8 cellular contexts compared by ENCODE assay signal in genomic region chr19:49056101-49056901, GRCh38. TPM values are rescaled to one million over a fixed set of nuclear protein-coding genes. Genes with fewer than 3 reads are reported as not detected.
DNase-seq lines count a peak whose midpoint lies in the region; ATAC-seq and TF ChIP-seq lines count a peak whose summit lies in the region.

No MANE protein-coding gene starts in this region.

- H3K4me2 ChIP-seq in MM.1S (ENCODE audit: low read depth, low read length): peak overlapping the region; percentile 94

- ATAC-seq in mucosa of descending colon (peak; percentile 87), HG03095 (IDR thresholded peaks at IDR 0.05; ENCODE audit: unreplicated experiment) (no peak)

- H3K36me3 ChIP-seq in MM.1S (replicated peaks; ENCODE audit: insufficient read depth, low read length) (no peaks in the 10 kb centered on the region), mucosa of descending colon (ENCODE audit: low read depth) (no peaks in the 10 kb centered on the region), stomach (no peaks in the 10 kb centered on the region)

- TF ChIP-seq EP300 in stomach (IDR thresholded peaks at IDR 0.05): no peak

- no peak for TF ChIP-seq POLR2A in stomach (IDR thresholded peaks at IDR 0.05)

- H3K27me3 ChIP-seq in MM.1S (replicated peaks; ENCODE audit: insufficient read depth, low read length): peaks cover 64% of the 10 kb centered on the region
- peaks cover 0 to 61% (median 41%) of the 10 kb centered on the region in 3 donors for H3K27me3 ChIP-seq in stomach

- H3K4me1 ChIP-seq in MM.1S (ENCODE audit: low read length) (peaks cover 9% of the 10 kb centered on the region), mucosa of descending colon (ENCODE audit: low read depth) (peaks cover 13% of the 10 kb centered on the region), stomach (peaks cover 24 to 29% (median 25%) of the 10 kb centered on the region in 4 donors)

- DNase-seq in DMS153 treated with DMSO at 0.1 percent for 48 hours (lab: John Stamatoyannopoulos, UW; ENCODE audit: unreplicated experiment) (peak; percentile 19), DMS153 (lab: John Stamatoyannopoulos, UW) (no peak), MM.1S (peak; percentile 41), epidermal melanocyte (ENCODE audit: insufficient read length, low spot score) (peak; percentile 84), mucosa of descending colon (peak; percentile 62 to 77 (median 74)), stomach (peak; percentile 60)
- DNase-seq in activated CD8-positive, alpha-beta memory T cell treated with anti-CD3 and anti-CD28 coated beads for 24 hours: peak; percentile 84

- no peaks in the 10 kb centered on the region for H3F3A ChIP-seq in MM.1S (ENCODE audit: insufficient read depth, low read length)

- no peaks in the 10 kb centered on the region for H3K79me2 ChIP-seq in MM.1S (ENCODE audit: low read length)

- H2AFZ ChIP-seq in MM.1S (ENCODE audit: low read length): peak overlapping the region; percentile 67

- intact Hi-C loops in mucosa of descending colon (cut with DNase I, micrococcal nuclease) (no loop called here), stomach (cut with DNase I; ENCODE audit: low total_unique reads) (no loop called here)

- TF ChIP-seq CTCF in MM.1S (IDR thresholded peaks at IDR 0.05; ENCODE audit: low read length) (peak; percentile 11), mucosa of descending colon (IDR thresholded peaks at IDR 0.05) (no peak), stomach (IDR thresholded peaks at IDR 0.05) (peak in 4 of 7 experiments; percentile 15 to 46 (median 45))

- H3K9me3 ChIP-seq in MM.1S (replicated peaks; ENCODE audit: insufficient read depth, low read length) (no peaks in the 10 kb centered on the region), mucosa of descending colon (no peaks in the 10 kb centered on the region), stomach (no peaks in the 10 kb centered on the region)

- no peaks in the 10 kb centered on the region for H3K9me2 ChIP-seq in MM.1S (replicated peaks; ENCODE audit: insufficient read depth, low read length)

- H3K4me3 ChIP-seq in MM.1S (ENCODE audit: low read length): peak overlapping the region; percentile 57
- no peak overlapping the region for H3K4me3 ChIP-seq in mucosa of descending colon
- peak overlapping the region; percentile 52 to 58 (median 57) for H3K4me3 ChIP-seq in stomach

- 1 to 6% (median 1%) methylated on average over 12 to 63 of the region's 63 CpGs for WGBS in stomach, 5 donors

- H3K27ac ChIP-seq in MM.1S (ENCODE audit: low read length): no peak overlapping the region
- H3K27ac ChIP-seq in stomach: peak overlapping the region in 1 of 5 donors; percentile 5

- H4K20me1 ChIP-seq in MM.1S (ENCODE audit: insufficient read depth, low read length): no peaks in the 10 kb centered on the region

- H3K9ac ChIP-seq in MM.1S (ENCODE audit: low read length): no peak overlapping the region; the same call in 1 of the 2 replicates

RNA-seq across cellular contexts. Expression of gene CGB7, which starts 1.2 kb away (rescaled TPM):
- total RNA-seq in mucosa of descending colon: not detected
- not detected for total RNA-seq in stomach
- 1 to 10 TPM in 1 of 3 donors, not detected in 2; 3.8 TPM for polyA plus RNA-seq in stomach

RNA-seq across cellular contexts. Expression of gene CGB8, which starts 7.4 kb away (rescaled TPM):
- total RNA-seq in mucosa of descending colon (not detected), stomach (not detected)
- not detected for polyA plus RNA-seq in stomach

RNA-seq across cellular contexts. Expression of gene NTF4, which starts 8.3 kb away (rescaled TPM):
- total RNA-seq in mucosa of descending colon (not detected), stomach (not detected)
- polyA plus RNA-seq in stomach: 10 to 100 TPM in 1 of 3 donors, not detected in 2; 17.5 TPM

RNA-seq across cellular contexts. Expression of gene CGB5, which starts 12.7 kb away (rescaled TPM):
- total RNA-seq in mucosa of descending colon: not detected
- not detected for total RNA-seq in stomach
- not detected for polyA plus RNA-seq in stomach

RNA-seq across cellular contexts. Expression of gene KCNA7, which starts 16.2 kb away (rescaled TPM):
- total RNA-seq in mucosa of descending colon (not detected), stomach (not detected)
- not detected for polyA plus RNA-seq in stomach
